Comparison of ENCODE assay signal across 8 cellular contexts in genomic region chr14:76958975-76959710, GRCh38.
DNase-seq lines count a peak whose midpoint lies in the region; ATAC-seq and TF ChIP-seq lines count a peak whose summit lies in the region.

No MANE protein-coding gene starts in this region.

- no peaks in the 10 kb centered on the region for H3K79me2 ChIP-seq in neural progenitor cell (ENCODE audit: low read depth)

- H3K9me3 ChIP-seq in neural progenitor cell (ENCODE audit: low read depth): no peaks in the 10 kb centered on the region

- POLR2A ChIA-PET in MCF 10A (lab: Yijun Ruan, JAX): interaction anchor here (0.6 to 11.7 kb wide), 16 partner anchors 12 to 140 kb away, joined by 3 to 325 read pairs (median 4); partner anchors contain the start of genes CIPC and IRF2BPL

- ATAC-seq in HG03565 (IDR thresholded peaks at IDR 0.05; ENCODE audit: unreplicated experiment) (peak; percentile 21), left lobe of liver (no peak)

- no peak overlapping the region for H3K4me3 ChIP-seq in neural progenitor cell

- no peaks in the 10 kb centered on the region for H3K27me3 Mint-ChIP-seq in MCF 10A (ENCODE audit: insufficient read depth, unreplicated experiment)
- H3K27me3 Mint-ChIP-seq in neural progenitor cell (ENCODE audit: insufficient read depth, low read depth): peaks cover 11% of the 10 kb centered on the region

- CTCF ChIA-PET in MCF 10A (lab: Yijun Ruan, JAX): interaction anchor here (0.6 to 7.0 kb wide), 5 partner anchors 50 to 100 kb away, joined by 3 to 40 read pairs (median 4); no protein-coding TSS in a partner anchor

- H3F3A ChIP-seq in neural progenitor cell (ENCODE audit: low read depth): peaks cover 54% of the 10 kb centered on the region

- BruUV-seq in MCF 10A (replicated peaks; lab: Mats Ljungman, UMichigan): no TSS peak

- peaks cover 39% of the 10 kb centered on the region for H3K4me1 ChIP-seq in neural progenitor cell

- H3K36me3 Mint-ChIP-seq in MCF 10A (ENCODE audit: insufficient read depth, unreplicated experiment) (no peaks in the 10 kb centered on the region), neural progenitor cell (no peaks in the 10 kb centered on the region)

- H3K27ac Mint-ChIP-seq in MCF 10A (ENCODE audit: low read depth, unreplicated experiment) (peak overlapping the region; percentile 92), neural progenitor cell (peak overlapping the region; percentile 87)

- no peak overlapping the region for H3K9ac ChIP-seq in neural progenitor cell

- H3K36me3 ChIP-seq in neural progenitor cell: no peaks in the 10 kb centered on the region

- peaks cover 60% of the 10 kb centered on the region for H3K4me1 Mint-ChIP-seq in MCF 10A (ENCODE audit: insufficient read depth, unreplicated experiment)
- peaks cover 82% of the 10 kb centered on the region for H3K4me1 Mint-ChIP-seq in neural progenitor cell

- no peaks in the 10 kb centered on the region for H3K27me3 ChIP-seq in neural progenitor cell

- H2AFZ ChIP-seq in neural progenitor cell (replicated peaks): no peak overlapping the region

- intact Hi-C loops in MCF 10A (cut with micrococcal nuclease): no loop called here

- H3K9me3 Mint-ChIP-seq in MCF 10A (ENCODE audit: unreplicated experiment) (no peaks in the 10 kb centered on the region), neural progenitor cell (no peaks in the 10 kb centered on the region)

- no peak overlapping the region for H3K27ac ChIP-seq in neural progenitor cell

- no peak overlapping the region for H3K4me2 ChIP-seq in neural progenitor cell

- H3K4me3 Mint-ChIP-seq in MCF 10A (ENCODE audit: unreplicated experiment): no peak overlapping the region
- no peak overlapping the region for H3K4me3 Mint-ChIP-seq in neural progenitor cell

- TF ChIP-seq CTCF in MCF 10A (IDR thresholded peaks at IDR 0.05; ENCODE audit: unreplicated experiment) (no peak), neural progenitor cell (IDR thresholded peaks at IDR 0.05) (no peak)

- H4K20me1 ChIP-seq in neural progenitor cell (ENCODE audit: low read depth): no peaks in the 10 kb centered on the region

- peak; percentile 57 to 66 for DNase-seq in activated T-cell treated with anti-CD3 and anti-CD28 coated beads, Interleukin-2, amount 50 U/mL, for 48 hours
- DNase-seq in activated T-cell treated with anti-CD3 and anti-CD28 coated beads, Interleukin-2, amount 50 U/mL, for 1 hour: no peak
- DNase-seq in MCF 10A (ENCODE audit: unreplicated experiment) (peak; percentile 78), neural progenitor cell (ENCODE audit: low spot score) (no peak), T1000 (lab: John Stamatoyannopoulos, UW) (no peak), left lobe of liver (ENCODE audit: low spot score) (no peak), NCI-H146 treated with DMSO at 0.1 percent for 48 hours (lab: John Stamatoyannopoulos, UW; ENCODE audit: unreplicated experiment) (no peak)

Comparison
In these comparisons a context has a peak if more than half of its experiments do, and no peak if none do; other contexts are left out.
1. DNase-seq: peak in activated T-cell treated with anti-CD3 and anti-CD28 coated beads, Interleukin-2, amount 50 U/mL, for 48 hours (2 of 2) and MCF 10A (single experiment); none in activated T-cell treated with anti-CD3 and anti-CD28 coated beads, Interleukin-2, amount 50 U/mL, for 1 hour (single experiment), neural progenitor cell (single experiment), T1000 (single experiment), left lobe of liver (single experiment) and NCI-H146 treated with DMSO at 0.1 percent for 48 hours (single experiment).